8 cellular contexts compared by ENCODE assay signal in genomic region chr6:26576929-26577719, GRCh38. TPM values are rescaled to one million over a fixed set of nuclear protein-coding genes. Genes with fewer than 3 reads are reported as not detected.
DNase-seq lines count a peak whose midpoint lies in the region; ATAC-seq and TF ChIP-seq lines count a peak whose summit lies in the region.

No MANE protein-coding gene starts in this region.

- peak overlapping the region; percentile 52 for H3K4me3 ChIP-seq in fibroblast of villous mesenchyme (ENCODE audit: low read depth, low read length)

- peak overlapping the region; percentile 76 for H3K4me3 Mint-ChIP-seq in osteocyte (ENCODE audit: unreplicated experiment)

- H3K27ac Mint-ChIP-seq in osteocyte (ENCODE audit: unreplicated experiment), result no peak overlapping the region

- ATAC-seq in HG03159 (IDR thresholded peaks at IDR 0.05; ENCODE audit: unreplicated experiment) (no peak), GM19023 (IDR thresholded peaks at IDR 0.05; ENCODE audit: unreplicated experiment) (no peak)

- H3K9me3 Mint-ChIP-seq in osteocyte (ENCODE audit: unreplicated experiment), result peaks cover 9% of the 10 kb centered on the region

- H3K27me3 Mint-ChIP-seq in osteocyte (ENCODE audit: unreplicated experiment), result peaks cover 48% of the 10 kb centered on the region

- DNase-seq in GM03348 (ENCODE audit: low spot score) (peak; percentile 49), NOMO-1 treated with dmso at 0.1 percent for 144 hours (lab: John Stamatoyannopoulos, UW; ENCODE audit: unreplicated experiment) (peak; percentile 71), fibroblast of villous mesenchyme (ENCODE audit: low read depth) (peak; percentile 71), osteocyte (ENCODE audit: extremely low spot score, unreplicated experiment) (no peak), NCI-H1436 (lab: John Stamatoyannopoulos, UW) (no peak)
- peak; percentile 62 for DNase-seq in activated T-cell treated with anti-CD3 and anti-CD28 coated beads, Interleukin-2, amount 50 U/mL, for 1 hour

- H3K4me1 Mint-ChIP-seq in osteocyte (ENCODE audit: unreplicated experiment), result peaks cover 17% of the 10 kb centered on the region

- peaks cover 6% of the 10 kb centered on the region for H3K36me3 Mint-ChIP-seq in osteocyte (ENCODE audit: unreplicated experiment)

- no peak for TF ChIP-seq CTCF in fibroblast of villous mesenchyme (IDR thresholded peaks at IDR 0.05; ENCODE audit: insufficient read depth, low read depth, low read length)
- no peak for TF ChIP-seq CTCF in osteocyte (IDR thresholded peaks at IDR 0.05)

RNA-seq across cellular contexts. Expression of gene ABT1, which starts 19.6 kb away (rescaled TPM):
- 14.5 and 16.4 TPM in 2 replicates for total RNA-seq in fibroblast of villous mesenchyme
- 13.1 and 13.9 TPM in 2 replicates for total RNA-seq in osteocyte

RNA-seq across cellular contexts. Expression of gene HMGN4, which starts 39.0 kb away (rescaled TPM):
- total RNA-seq in fibroblast of villous mesenchyme (74.1 and 85.1 TPM in 2 replicates), osteocyte (45.0 and 49.2 TPM in 2 replicates)

Comparison
In these comparisons a context has a peak if more than half of its experiments do, and no peak if none do; other contexts are left out.
1. DNase-seq: peak in GM03348 (single experiment), NOMO-1 treated with dmso at 0.1 percent for 144 hours (single experiment), activated T-cell treated with anti-CD3 and anti-CD28 coated beads, Interleukin-2, amount 50 U/mL, for 1 hour (single experiment) and fibroblast of villous mesenchyme (single experiment); none in osteocyte (single experiment) and NCI-H1436 (single experiment).